In the genomic region with DNA sequence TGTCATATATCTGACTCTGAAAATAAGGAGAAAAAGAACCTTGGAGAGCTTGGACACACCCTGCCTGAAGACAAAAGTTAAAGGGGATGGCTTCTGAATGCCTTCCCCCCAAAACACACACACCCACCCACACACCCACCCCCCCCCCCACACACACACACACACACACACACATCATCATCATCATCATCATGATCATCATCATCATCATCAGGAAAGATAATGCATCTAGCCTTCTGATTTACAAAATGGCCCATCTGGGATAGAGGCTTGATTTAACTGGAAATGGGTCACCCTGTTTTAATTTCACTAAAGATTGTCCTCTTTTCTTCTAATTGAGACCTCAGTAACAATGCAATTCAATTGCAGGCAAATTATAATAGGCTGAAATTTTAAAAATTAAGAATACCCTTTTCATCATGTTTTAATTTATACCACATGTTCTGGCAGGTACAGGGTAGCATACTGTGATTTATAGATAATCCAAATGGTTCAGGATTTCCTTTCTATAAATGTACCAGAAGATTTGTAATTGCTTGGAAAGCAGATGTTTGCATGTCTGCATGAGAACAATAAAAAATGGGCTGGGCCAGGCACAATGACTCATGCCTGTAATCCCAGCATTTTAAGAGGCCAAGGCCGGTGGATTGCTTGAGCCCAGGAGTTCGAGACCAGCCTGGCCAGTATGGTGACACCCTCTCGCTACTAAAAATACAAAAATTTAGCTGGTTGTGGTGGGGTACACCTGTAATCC, we compare ENCODE assay signal across 15 cellular contexts. TPM values are rescaled to one million over a fixed set of nuclear protein-coding genes. Genes with fewer than 3 reads are reported as not detected.
DNase-seq lines count a peak whose midpoint lies in the region; ATAC-seq, FAIRE-seq and TF ChIP-seq lines count a peak whose summit lies in the region.
"Had no signal": no experiment of that assay in that cellular context is flagged by ENCODE, and none has a peak within 500 bp of the region (broad histone marks: within the 10 kb centered on the region; RNA-seq: fewer than 3 reads in every experiment).

No MANE protein-coding gene starts in this region.

- CTCF ChIA-PET in HepG2 (lab: Yijun Ruan, JAX; ENCODE audit: low intra/inter-chr PET ratio, low total read pairs), result no interaction called here

- H3K4me1 ChIP-seq in HepG2 (ENCODE audit: insufficient read depth, low read length), result no peaks in the 10 kb centered on the region
- H3K4me1 ChIP-seq in right lobe of liver, result no peaks in the 10 kb centered on the region
- peaks cover 8% of the 10 kb centered on the region for H3K4me1 ChIP-seq in adipocyte (ENCODE audit: control insufficient read depth, insufficient read depth, low read length)
- H3K4me1 ChIP-seq in foreskin keratinocyte, result no peaks in the 10 kb centered on the region
- peaks cover 24% of the 10 kb centered on the region for H3K4me1 ChIP-seq in vagina

- TF ChIP-seq CTCF in HepG2 (CRISPR knock-in tag; IDR thresholded peaks at IDR 0.05) (no peak), right lobe of liver (IDR thresholded peaks at IDR 0.05) (no peak), foreskin keratinocyte (conservative IDR thresholded peaks at IDR 0.05) (no peak), vagina (IDR thresholded peaks at IDR 0.05) (no peak)

- no peak overlapping the region for H2AFZ ChIP-seq in HepG2 (ENCODE audit: low read length)

- intact Hi-C loops in HepG2 (cut with micrococcal nuclease; ENCODE audit: unreplicated experiment) (no loop called here), right lobe of liver (cut with DNase I) (no loop called here), vagina (cut with DNase I) (no loop called here)

- H3K36me3 ChIP-seq in HepG2 (replicated peaks in 1 of 2; ENCODE audit: control insufficient read depth in 1 of 2, insufficient read depth in 2 of 2, low read length in 2 of 2) (no peaks in the 10 kb centered on the region), right lobe of liver (no peaks in the 10 kb centered on the region), adipocyte (ENCODE audit: control insufficient read depth, insufficient read depth, low read length, severe bottlenecking) (no peaks in the 10 kb centered on the region), vagina (no peaks in the 10 kb centered on the region)
- H3K36me3 ChIP-seq: ovary had no signal

- POLR2A ChIA-PET in HepG2 (lab: Yijun Ruan, JAX), result no interaction called here

- TF ChIP-seq RAD21 in HepG2 (CRISPR knock-in tag; IDR thresholded peaks at IDR 0.05), result no peak

- no peak overlapping the region for H3K9ac ChIP-seq in HepG2 (ENCODE audit: insufficient read depth, low read depth, low read length)
- no peak overlapping the region for H3K9ac ChIP-seq in adipocyte (ENCODE audit: low read length)

- peaks cover 10% of the 10 kb centered on the region for H3K9me3 ChIP-seq in HepG2 (ENCODE audit: low read length)
- H3K9me3 ChIP-seq in right lobe of liver, result peaks cover 0 to 7% (median 0%) of the 10 kb centered on the region in 4 donors
- H3K9me3 ChIP-seq in adipocyte (ENCODE audit: control insufficient read depth, low read length), result peaks cover 7% of the 10 kb centered on the region
- no peaks in the 10 kb centered on the region for H3K9me3 ChIP-seq in vagina
- H3K9me3 ChIP-seq: ovary, SJCRH30 had no signal

- ATAC-seq in HepG2, result no peak
- ATAC-seq in right lobe of liver, result no peak
- ATAC-seq in foreskin keratinocyte, result peak; percentile 18
- no peak for ATAC-seq in HG02571 (IDR thresholded peaks at IDR 0.05; ENCODE audit: unreplicated experiment)

- H3K27ac ChIP-seq in HepG2 (ENCODE audit: extremely low read length, insufficient read depth, low read length), result no peak overlapping the region
- H3K27ac ChIP-seq in right lobe of liver, result no peak overlapping the region
- no peak overlapping the region for H3K27ac ChIP-seq in foreskin keratinocyte
- H3K27ac ChIP-seq in vagina, result peak overlapping the region; percentile 8
- H3K27ac ChIP-seq: ovary, SJCRH30 had no signal

- H3K4me3 ChIP-seq in HepG2 (replicated peaks in 1 of 3; ENCODE audit: insufficient read depth in 1 of 3, low read depth in 2 of 3, low read length in 3 of 3) (no peak overlapping the region), right lobe of liver (no peak overlapping the region), adipocyte (ENCODE audit: low read length) (no peak overlapping the region), vagina (no peak overlapping the region)
- H3K4me3 ChIP-seq: ovary, SJCRH30 had no signal

- no peak for DNase-seq in HepG2 (ENCODE audit: low spot score)
- DNase-seq in right lobe of liver, result no peak
- DNase-seq in adipocyte (ENCODE audit: low read depth), result peak; percentile 63
- DNase-seq in foreskin keratinocyte, result no peak
- DNase-seq in vagina (ENCODE audit: extremely low spot score in 2 of 2), result peak in 1 of 2 donors; percentile 65
- no peak for DNase-seq in NCI-H2081 treated with DMSO at 0.1 percent for 48 hours (lab: John Stamatoyannopoulos, UW)
- DNase-seq in stimulated activated CD4-positive, alpha-beta T cell treated with anti-CD3 and anti-CD28 coated beads, Interleukin-2, amount 100 ng/mL, for 24 hours, result no peak
- DNase-seq: ACHN; activated naive CD4-positive, alpha-beta T cell treated with Interleukin-2 at 50 U/mL for 16 hours; NCI-H187; NK-92 treated with Interleukin-12 subunit alpha and Interleukin-12 subunit beta, amount 100 ng/mL, for 24 hours; ovary; SJCRH30 had no signal

- H3K27me3 ChIP-seq in HepG2 (ENCODE audit: control insufficient read depth in 1 of 2, insufficient read depth in 2 of 2, low read length in 2 of 2) (no peaks in the 10 kb centered on the region), right lobe of liver (no peaks in the 10 kb centered on the region), adipocyte (replicated peaks; ENCODE audit: control insufficient read depth, insufficient read depth, low read length) (no peaks in the 10 kb centered on the region), foreskin keratinocyte (no peaks in the 10 kb centered on the region), vagina (no peaks in the 10 kb centered on the region)
- H3K27me3 ChIP-seq: ovary, SJCRH30 had no signal

- TF ChIP-seq EP300 in HepG2 (IDR thresholded peaks at IDR 0.05; ENCODE audit: low read depth in 2 of 2, low read length in 2 of 2), result no peak
- no peak for TF ChIP-seq EP300 in HepG2 (CRISPR knock-in tag; IDR thresholded peaks at IDR 0.05; ENCODE audit: borderline replicate concordance)

- in situ Hi-C loops in HepG2 (cut with HindIII; ENCODE audit: extremely low pct_ligation_motif_present, low pct_unique_long_range_greater_than_20kb), result no loop called here

- 82% methylated on average over 3 of the region's 3 CpGs for WGBS in HepG2 (ENCODE audit: low lambda C conversion rate)
- 59% methylated on average over 3 of the region's 3 CpGs for WGBS in right lobe of liver (ENCODE audit: insufficient coverage, low coverage, low lambda C conversion rate, missing lambda C conversion rate)

- no peak for TF ChIP-seq POLR2A in HepG2 (IDR thresholded peaks at IDR 0.05; ENCODE audit: insufficient read depth in 1 of 2, low read depth in 2 of 2, low read length in 2 of 2)
- no peak for TF ChIP-seq POLR2A in right lobe of liver (IDR thresholded peaks at IDR 0.05)
- TF ChIP-seq POLR2A in vagina (IDR thresholded peaks at IDR 0.05), result no peak

- BruUV-seq in HepG2 (replicated peaks; lab: Mats Ljungman, UMichigan), result no TSS peak

- no peaks in the 10 kb centered on the region for H4K20me1 ChIP-seq in HepG2 (ENCODE audit: insufficient read depth, low read length)

- no peak for FAIRE-seq in HepG2 (lab: Jason Lieb, UNC)
- FAIRE-seq: bronchial epithelial cell had no signal

- H3K79me2 ChIP-seq in HepG2 (ENCODE audit: insufficient read depth, low read length), result no peaks in the 10 kb centered on the region

- H3K4me2 ChIP-seq in HepG2 (ENCODE audit: low read depth, low read length), result no peak overlapping the region

TF ChIP-seq in HepG2, 621 proteins besides CTCF, POLR2A, EP300 and RAD21:
- 0 out of 2 replicates have a peak, but pooled peaks have one; percentile 24 for TF ChIP-seq CREB1 (IDR thresholded peaks at IDR 0.05)
- TF ChIP-seq CREB1 (CRISPR knock-in tag; IDR thresholded peaks at IDR 0.05), result no peak
- TF ChIP-seq, protein P1, sequence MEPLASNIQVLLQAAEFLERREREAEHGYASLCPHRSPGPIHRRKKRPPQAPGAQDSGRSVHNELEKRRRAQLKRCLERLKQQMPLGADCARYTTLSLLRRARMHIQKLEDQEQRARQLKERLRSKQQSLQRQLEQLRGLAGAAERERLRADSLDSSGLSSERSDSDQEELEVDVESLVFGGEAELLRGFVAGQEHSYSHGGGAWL (CRISPR knock-in tag; IDR thresholded peaks at IDR 0.05), result no peak
- no peak for TF ChIP-seq POGZ (CRISPR knock-in tag; IDR thresholded peaks at IDR 0.05)
TF ChIP-seq in HepG2: peak in this region for 1.

RNA-seq across cellular contexts. Expression of gene TRIM2, which starts 56.5 kb away (rescaled TPM):
- total RNA-seq in HepG2 (2016; rRNA removed; fragmentation: Illumina TruSeq; extraction: Trizol) (4.2 and 7.0 TPM in 2 replicates), right lobe of liver (10 to 100 TPM in 3 of 6 experiments, 1 to 10 TPM in 3; 8.9 to 17.5 (median 10.0) TPM), foreskin keratinocyte (7.0 and 9.9 TPM in 2 replicates), vagina (28.7 TPM)
- 1.8 and 2.6 TPM in 2 replicates for total RNA-seq in HepG2 (2016; cell fraction: cytosol; rRNA removed; fragmentation: Illumina TruSeq; extraction: Trizol; ENCODE audit: low read depth)
- 3.7 and 4.1 TPM in 2 replicates for total RNA-seq in HepG2 (2016; cell fraction: insoluble cytoplasmic fraction; rRNA removed; fragmentation: Illumina TruSeq; extraction: Trizol)
- 1.2 and 1.3 TPM in 2 replicates for total RNA-seq in HepG2 (2016; cell fraction: membrane; rRNA removed; fragmentation: Illumina TruSeq; extraction: Trizol)
- 5.2 and 6.5 TPM in 2 replicates for total RNA-seq in HepG2 (2016; cell fraction: nucleus; rRNA removed; fragmentation: Illumina TruSeq; extraction: Trizol)
- polyA plus RNA-seq in HepG2 (2011; rRNA removed) (2.1 and 2.9 TPM in 2 replicates), foreskin keratinocyte (0.91 and 1.8 TPM in 2 replicates)
- 2.1 and 2.4 TPM in 2 replicates for polyA plus RNA-seq in HepG2 (2011; cell fraction: cytosol; rRNA removed)
- polyA plus RNA-seq in HepG2 (2011; cell fraction: nucleus; rRNA removed), result 2.8 and 4.0 TPM in 2 replicates
- 1.9 and 2.8 TPM in 2 replicates for polyA plus RNA-seq in HepG2 (2012)
- 0.27 and 0.29 TPM in 2 replicates for polyA plus RNA-seq in HepG2 (2016; cell fraction: cytosol; fragmentation: Illumina TruSeq; extraction: Trizol; ENCODE audit: low read depth)
- 2.8 and 2.9 TPM in 2 replicates for polyA plus RNA-seq in HepG2 (2016; cell fraction: insoluble cytoplasmic fraction; fragmentation: Illumina TruSeq; extraction: Trizol; ENCODE audit: low read depth)
- 0.50 and 0.55 TPM in 2 replicates for polyA plus RNA-seq in HepG2 (2016; cell fraction: membrane; fragmentation: Illumina TruSeq; extraction: Trizol; ENCODE audit: low read depth)
- 2.9 and 3.5 TPM in 2 replicates for polyA plus RNA-seq in HepG2 (2016; cell fraction: nucleus; fragmentation: Illumina TruSeq; extraction: Trizol; ENCODE audit: insufficient read depth, low read depth)
- polyA minus RNA-seq in HepG2 (2011; rRNA and poly(A)+ RNA removed; ENCODE audit: low replicate concordance), result 10.3 and 18.9 TPM in 2 replicates
- 4.3 and 6.3 TPM in 2 replicates for polyA minus RNA-seq in HepG2 (2011; cell fraction: cytosol; rRNA and poly(A)+ RNA removed)
- polyA minus RNA-seq in HepG2 (2011; cell fraction: nucleus; rRNA and poly(A)+ RNA removed), result 10.4 and 12.2 TPM in 2 replicates
